Comparison of ENCODE assay signal across 1 cellular context in genomic region chr22:39476664-39477063, GRCh38.
A peak's percentile ranks its signal among the peaks of the same experiment; 100 is the strongest.
TF ChIP-seq lines count a peak whose summit lies in the region.

No MANE protein-coding gene starts in this region.

TF ChIP-seq in K562, 482 proteins besides CTCF, POLR2A, EP300 and RAD21:
- TF ChIP-seq PKNOX1 (IDR thresholded peaks at IDR 0.05) (peak; percentile 61; the same call in 1 of the 2 replicates), FOXJ3 (CRISPR knock-in tag; IDR thresholded peaks at IDR 0.05) (no peak), EGR1 (conservative IDR thresholded peaks at IDR 0.05) (peak; percentile 65), HLTF (IDR thresholded peaks at IDR 0.05) (no peak), MEIS2 (IDR thresholded peaks at IDR 0.05; ENCODE audit: partially characterized antibody) (peak; percentile 12), HMG20B (CRISPR knock-in tag; IDR thresholded peaks at IDR 0.05) (no peak), KLF6 (CRISPR knock-in tag; IDR thresholded peaks at IDR 0.05; ENCODE audit: borderline replicate concordance) (no peak), CHD2 (IDR thresholded peaks at IDR 0.05; ENCODE audit: low read depth, low read length) (no peak)
